ENCODE assay signal across 2 cellular contexts in the genomic region with DNA sequence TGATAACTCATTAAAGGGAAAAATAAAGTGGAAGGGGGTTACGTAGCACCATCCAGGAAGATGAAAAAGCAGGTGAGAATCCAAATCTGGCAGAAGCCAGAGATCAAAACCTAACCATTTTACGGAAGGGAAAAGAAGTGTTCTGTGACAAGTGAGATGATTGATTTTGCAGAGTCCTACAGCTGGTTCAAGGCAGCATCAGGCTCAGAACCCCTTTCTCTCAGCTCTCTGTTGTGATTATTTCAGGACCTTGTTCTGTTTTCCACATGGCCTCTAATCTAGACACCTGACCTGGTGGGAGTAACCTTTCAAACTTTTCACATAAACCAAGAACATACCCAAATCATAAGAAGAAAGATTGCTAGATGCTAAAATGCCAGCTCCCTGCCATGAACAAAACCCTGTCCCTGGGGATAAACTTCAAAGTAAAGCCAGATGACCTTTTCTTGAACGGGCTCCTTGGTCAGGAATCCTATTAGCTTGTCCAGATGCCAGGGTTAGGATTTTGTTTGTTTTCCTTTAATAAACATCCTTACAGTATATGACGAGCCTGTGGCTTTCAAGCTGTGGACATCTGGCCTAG.
TF ChIP-seq lines count a peak whose summit lies in the region.

No MANE protein-coding gene starts in this region.

TF ChIP-seq in liver, 16 proteins besides CTCF, POLR2A, EP300 and RAD21:
- no peak for TF ChIP-seq NR2F2 (IDR thresholded peaks at IDR 0.05)
- TF ChIP-seq YY1 (IDR thresholded peaks at IDR 0.05): no peak
- no peak for TF ChIP-seq SP1 (IDR thresholded peaks at IDR 0.05)
- TF ChIP-seq RXRA (IDR thresholded peaks at IDR 0.05): no peak
- TF ChIP-seq, protein P1, sequence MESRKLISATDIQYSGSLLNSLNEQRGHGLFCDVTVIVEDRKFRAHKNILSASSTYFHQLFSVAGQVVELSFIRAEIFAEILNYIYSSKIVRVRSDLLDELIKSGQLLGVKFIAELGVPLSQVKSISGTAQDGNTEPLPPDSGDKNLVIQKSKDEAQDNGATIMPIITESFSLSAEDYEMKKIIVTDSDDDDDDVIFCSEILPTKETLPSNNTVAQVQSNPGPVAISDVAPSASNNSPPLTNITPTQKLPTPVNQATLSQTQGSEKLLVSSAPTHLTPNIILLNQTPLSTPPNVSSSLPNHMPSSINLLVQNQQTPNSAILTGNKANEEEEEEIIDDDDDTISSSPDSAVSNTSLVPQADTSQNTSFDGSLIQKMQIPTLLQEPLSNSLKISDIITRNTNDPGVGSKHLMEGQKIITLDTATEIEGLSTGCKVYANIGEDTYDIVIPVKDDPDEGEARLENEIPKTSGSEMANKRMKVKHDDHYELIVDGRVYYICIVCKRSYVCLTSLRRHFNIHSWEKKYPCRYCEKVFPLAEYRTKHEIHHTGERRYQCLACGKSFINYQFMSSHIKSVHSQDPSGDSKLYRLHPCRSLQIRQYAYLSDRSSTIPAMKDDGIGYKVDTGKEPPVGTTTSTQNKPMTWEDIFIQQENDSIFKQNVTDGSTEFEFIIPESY (IDR thresholded peaks at IDR 0.05): no peak
- TF ChIP-seq JUND (IDR thresholded peaks at IDR 0.05): no peak
- TF ChIP-seq, protein P2, sequence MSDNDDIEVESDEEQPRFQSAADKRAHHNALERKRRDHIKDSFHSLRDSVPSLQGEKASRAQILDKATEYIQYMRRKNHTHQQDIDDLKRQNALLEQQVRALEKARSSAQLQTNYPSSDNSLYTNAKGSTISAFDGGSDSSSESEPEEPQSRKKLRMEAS (IDR thresholded peaks at IDR 0.05): no peak
- TF ChIP-seq FOXA1 (IDR thresholded peaks at IDR 0.05): no peak
- no peak for TF ChIP-seq HNF4G (IDR thresholded peaks at IDR 0.05)
- TF ChIP-seq, protein P3, sequence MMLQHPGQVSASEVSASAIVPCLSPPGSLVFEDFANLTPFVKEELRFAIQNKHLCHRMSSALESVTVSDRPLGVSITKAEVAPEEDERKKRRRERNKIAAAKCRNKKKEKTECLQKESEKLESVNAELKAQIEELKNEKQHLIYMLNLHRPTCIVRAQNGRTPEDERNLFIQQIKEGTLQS (IDR thresholded peaks at IDR 0.05): no peak
- no peak for TF ChIP-seq GABPA (IDR thresholded peaks at IDR 0.05 in 1 of 2, conservative IDR thresholded peaks at IDR 0.05 in 1 of 2)
- no peak for TF ChIP-seq EGR1 (IDR thresholded peaks at IDR 0.05; ENCODE audit: low read depth in 2 of 2)
- TF ChIP-seq FOXA2 (IDR thresholded peaks at IDR 0.05): no peak
TF ChIP-seq in liver: peak in this region for 0.

TF ChIP-seq in HepG2, 621 proteins besides CTCF, POLR2A, EP300 and RAD21:
- no peak for TF ChIP-seq ONECUT2 (CRISPR knock-in tag; IDR thresholded peaks at IDR 0.05)
- no peak for TF ChIP-seq ELF4 (CRISPR knock-in tag; IDR thresholded peaks at IDR 0.05; ENCODE audit: borderline replicate concordance)
TF ChIP-seq in HepG2: peak in this region for 0.
